Comparison of ENCODE assay signal across 23 cellular contexts in the genomic region with DNA sequence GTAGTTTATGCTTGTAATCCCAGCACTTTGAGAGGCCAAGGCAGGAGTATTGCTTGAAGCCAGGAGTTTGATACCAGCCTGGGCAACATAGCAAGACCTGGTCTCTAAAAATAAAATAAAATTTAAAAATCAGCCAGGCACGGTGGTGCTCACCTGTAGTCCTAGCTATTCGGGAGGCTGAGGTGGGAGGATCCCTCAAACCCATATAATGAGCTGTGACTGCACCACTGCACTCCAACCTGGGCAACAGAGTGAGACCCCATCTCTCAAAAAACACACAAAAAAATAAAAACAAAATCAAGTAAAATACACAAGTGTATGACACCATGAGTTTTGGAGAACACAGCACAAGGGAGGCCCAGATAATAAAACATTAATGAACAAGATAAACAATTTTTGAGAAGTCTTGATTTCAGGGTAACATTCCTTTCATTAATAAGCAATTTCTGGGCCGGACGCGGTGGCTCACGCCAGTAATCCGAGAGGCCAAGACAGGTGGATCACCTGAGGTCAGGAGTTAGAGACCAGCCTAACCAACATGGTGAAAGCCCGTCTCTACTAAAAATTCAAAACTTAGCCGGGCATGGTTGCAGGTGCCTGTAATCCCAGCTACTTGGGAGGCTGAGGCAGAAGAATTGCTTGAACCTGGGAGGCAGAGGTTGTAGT.
"Had no signal": no experiment of that assay in that cellular context is flagged by ENCODE, and none has a peak within 500 bp of the region (broad histone marks: within the 10 kb centered on the region; RNA-seq: fewer than 3 reads in every experiment).

No MANE protein-coding gene starts in this region.

- H3K4me3 Mint-ChIP-seq: dendritic cell treated with granulocyte-macrophage colony-stimulating factor and Interleukin-4, amounts not matched to agents 40 ng/mL and 50 ng/mL, for 4 days; effector memory CD8-positive, alpha-beta T cell; endodermal cell had no signal

- H3K27me3 ChIP-seq: colonic mucosa, esophagus squamous epithelium, gastrocnemius medialis, heart right ventricle, left lung had no signal

- DNase-seq: colonic mucosa; cortex of kidney; effector CD8-positive, alpha-beta T cell; effector memory CD8-positive, alpha-beta T cell; endodermal cell; erythroblast; esophagus squamous epithelium; foreskin fibroblast; foreskin melanocyte; gastrocnemius medialis; glutamatergic neuron; head of caudate nucleus; heart right ventricle; hippocampal formation; left cardiac atrium; left lung; left ventricle myocardium superior; lower lobe of right lung; mesenchymal stem cell; midbrain had no signal

- ATAC-seq: effector memory CD8-positive, alpha-beta T cell; esophagus mucosa; gastrocnemius medialis; heart right ventricle; left cardiac atrium; left lung; left ventricle myocardium superior; lower lobe of right lung had no signal

- H3K9me3 Mint-ChIP-seq: dendritic cell treated with granulocyte-macrophage colony-stimulating factor and Interleukin-4, amounts not matched to agents 40 ng/mL and 50 ng/mL, for 4 days; effector memory CD8-positive, alpha-beta T cell; endodermal cell had no signal

- H3K4me3 ChIP-seq: colonic mucosa, esophagus squamous epithelium, gastrocnemius medialis, heart right ventricle, left lung, lower lobe of right lung had no signal

- H3K36me3 ChIP-seq: colonic mucosa had no signal

- H3K9me3 ChIP-seq: colonic mucosa, esophagus squamous epithelium, gastrocnemius medialis, heart right ventricle, left lung, lower lobe of right lung had no signal

- H3K4me1 ChIP-seq: esophagus squamous epithelium, lower lobe of right lung had no signal

- H3K27ac Mint-ChIP-seq: dendritic cell treated with granulocyte-macrophage colony-stimulating factor and Interleukin-4, amounts not matched to agents 40 ng/mL and 50 ng/mL, for 4 days; endodermal cell had no signal

- H3K27ac ChIP-seq: colonic mucosa, epithelial cell of prostate, esophagus squamous epithelium, gastrocnemius medialis, heart right ventricle, left lung, lower lobe of right lung had no signal
